In the genomic region with DNA sequence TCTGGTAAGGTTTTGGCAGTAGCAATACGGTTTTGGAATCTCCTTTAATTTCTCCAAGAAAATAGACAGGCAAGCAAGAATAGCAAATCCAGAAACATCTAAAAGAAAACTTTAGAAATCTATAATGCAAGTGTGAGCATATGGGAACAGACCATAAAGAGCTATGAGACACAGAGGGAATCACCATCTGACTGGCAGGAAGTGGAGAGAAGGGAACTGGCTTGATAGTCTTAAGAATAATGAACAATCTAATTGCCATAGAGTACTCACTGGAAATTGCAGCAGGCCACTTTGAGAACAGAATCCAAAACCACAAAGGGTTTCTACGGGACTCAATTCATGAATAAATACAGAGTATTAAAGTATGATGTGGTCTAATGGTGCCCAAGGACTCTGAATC, we compare ENCODE assay signal across 1 cellular context.
TF ChIP-seq lines count a peak whose summit lies in the region.

No MANE protein-coding gene starts in this region.

TF ChIP-seq in GM12878, 131 proteins besides CTCF, POLR2A, EP300 and RAD21:
- TF ChIP-seq GABPA (IDR thresholded peaks at IDR 0.05; ENCODE audit: low read depth): no peak
- TF ChIP-seq JUNB (IDR thresholded peaks at IDR 0.05): no peak
- no peak for TF ChIP-seq SP1 (IDR thresholded peaks at IDR 0.05; ENCODE audit: low read depth, low read length)
- no peak for TF ChIP-seq EED (IDR thresholded peaks at IDR 0.05; ENCODE audit: low read depth)
- TF ChIP-seq MEF2B (IDR thresholded peaks at IDR 0.05; ENCODE audit: partially characterized antibody, poor library complexity, severe bottlenecking): no peak
TF ChIP-seq in GM12878: peak in this region for 0.
